ENCODE assay signal across 9 cellular contexts in genomic region chr1:60008500-60008899, GRCh38.
"Had no signal": no experiment of that assay in that cellular context is flagged by ENCODE, and none has a peak within 500 bp of the region (broad histone marks: within the 10 kb centered on the region; RNA-seq: fewer than 3 reads in every experiment).

No MANE protein-coding gene starts in this region.

- H3K9me3 ChIP-seq: HAP-1 had no signal

- H3K9me3 Mint-ChIP-seq: HFFc6 had no signal

- H3K4me1 ChIP-seq: HAP-1 had no signal

- DNase-seq: GM23248, GOT3, H7, HFFc6, IMR-90 had no signal

- H3K27ac ChIP-seq: GM23248, HL-60 had no signal

- H3K4me3 Mint-ChIP-seq: HFFc6 had no signal

- H3K36me3 ChIP-seq: HAP-1 had no signal

- H3K27ac Mint-ChIP-seq: HFFc6 had no signal

- H3K4me3 ChIP-seq: GM23248, HAP-1, K562 had no signal

- ATAC-seq: HCT116, K562 had no signal

- H2AFZ ChIP-seq: GM23248 had no signal

- FAIRE-seq: K562 had no signal

- H3K9ac ChIP-seq: GM23248 had no signal
